ENCODE assay signal across 6 cellular contexts in the genomic region with DNA sequence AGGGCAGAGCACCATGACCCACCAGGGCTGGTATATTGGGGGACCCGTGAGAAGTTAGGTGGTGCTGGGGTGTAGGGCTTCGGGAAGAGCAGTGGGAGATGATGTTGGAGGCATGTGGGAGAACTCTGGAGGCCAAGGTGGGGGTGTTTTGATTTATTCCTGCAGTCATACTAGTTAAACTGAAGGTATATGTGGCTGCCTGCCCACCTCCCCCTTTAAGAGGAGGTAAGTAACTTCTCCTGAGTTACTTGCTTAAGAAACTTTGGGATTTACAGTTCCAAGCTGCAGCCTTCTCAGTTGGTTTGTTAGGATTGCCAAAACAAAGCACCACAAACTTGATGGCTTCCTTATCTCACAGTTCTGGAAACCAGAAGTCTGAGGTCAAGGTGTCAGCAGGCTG.
"Had no signal": no experiment of that assay in that cellular context is flagged by ENCODE, and none has a peak within 500 bp of the region (broad histone marks: within the 10 kb centered on the region; RNA-seq: fewer than 3 reads in every experiment).

No MANE protein-coding gene starts in this region.

- H3K4me3 ChIP-seq: K562 had no signal

- H3K27ac Mint-ChIP-seq: IgD-negative memory B cell had no signal

- H3K36me3 Mint-ChIP-seq: IgD-negative memory B cell had no signal

- H3K27ac ChIP-seq: HL-60, KMS-11 had no signal

- H3K27me3 Mint-ChIP-seq: IgD-negative memory B cell had no signal

- DNase-seq: IMR-90, KBM-7 had no signal

- H3K4me3 Mint-ChIP-seq: IgD-negative memory B cell had no signal
